Comparison of ENCODE assay signal across 11 cellular contexts in genomic region chr22:42977574-42977973, GRCh38. TPM values are rescaled to one million over a fixed set of nuclear protein-coding genes. Genes with fewer than 3 reads are reported as not detected.
DNase-seq lines count a peak whose midpoint lies in the region; ATAC-seq and TF ChIP-seq lines count a peak whose summit lies in the region.
"Had no signal": no experiment of that assay in that cellular context is flagged by ENCODE, and none has a peak within 500 bp of the region (broad histone marks: within the 10 kb centered on the region; RNA-seq: fewer than 3 reads in every experiment).

No MANE protein-coding gene starts in this region.

- H3K79me2 ChIP-seq in mammary epithelial cell (ENCODE audit: insufficient read depth, low read length) = peaks cover 60% of the 10 kb centered on the region
- peaks cover 71% of the 10 kb centered on the region for H3K79me2 ChIP-seq in osteoblast (ENCODE audit: insufficient read depth, low read length)

- no TSS peak for BruUV-seq in mammary epithelial cell (replicated peaks; lab: Mats Ljungman, UMichigan)

- H3K4me3 ChIP-seq in mammary epithelial cell (replicated peaks in 1 of 3; ENCODE audit: insufficient read depth in 1 of 3, low read depth in 2 of 3, low read length in 3 of 3) (no peak overlapping the region), osteoblast (ENCODE audit: insufficient read depth, low read length) (no peak overlapping the region), HAP-1 (no peak overlapping the region)

- H2AFZ ChIP-seq in mammary epithelial cell (ENCODE audit: low read depth, low read length) (no peak overlapping the region), osteoblast (ENCODE audit: low read length) (no peak overlapping the region)

- H3K27ac ChIP-seq in mammary epithelial cell (ENCODE audit: insufficient read depth, low read depth, low read length) (peak overlapping the region; percentile 60), osteoblast (ENCODE audit: low read depth, low read length) (peak overlapping the region; percentile 83)

- TF ChIP-seq CTCF in mammary epithelial cell (conservative IDR thresholded peaks at IDR 0.05 in 1 of 2, IDR thresholded peaks at IDR 0.05 in 1 of 2; ENCODE audit: extremely low read depth in 1 of 2, insufficient read depth in 1 of 2, low read depth in 1 of 2, low read length in 2 of 2) = no peak
- no peak for TF ChIP-seq CTCF in osteoblast (IDR thresholded peaks at IDR 0.05; ENCODE audit: extremely low read depth, low read depth, low read length)

- H3K9ac ChIP-seq in mammary epithelial cell (ENCODE audit: insufficient read depth, low read length) = no peak overlapping the region

- DNase-seq in GF-D8 (lab: John Stamatoyannopoulos, UW) (peak; percentile 50), NOMO-1 treated with DMSO at 0.1 percent for 48 hours (lab: John Stamatoyannopoulos, UW; ENCODE audit: unreplicated experiment) (peak; percentile 78), mammary epithelial cell (no peak), osteoblast (ENCODE audit: insufficient read length, low spot score, missing footprints) (no peak), HAP-1 (ENCODE audit: low spot score in 2 of 2) (no peak), D341Med (ENCODE audit: low spot score) (no peak), hepatic stellate cell (ENCODE audit: low spot score) (no peak)
- DNase-seq: activated T-cell treated with anti-CD3 and anti-CD28 coated beads, Interleukin-2, amount 50 U/mL, for 1 hour; CD4-positive, alpha-beta memory T cell; NCI-H2081 had no signal

- CTCF ChIA-PET in mammary epithelial cell (lab: Charles Lee; ENCODE audit: low non-redundant PET) = no interaction called here

- WGBS in mammary epithelial cell (ENCODE audit: low coverage, missing lambda C conversion rate) = 90% methylated on average over 6 of the region's 6 CpGs

- no peaks in the 10 kb centered on the region for H4K20me1 ChIP-seq in mammary epithelial cell (ENCODE audit: insufficient read depth, low read length)
- peaks cover 57% of the 10 kb centered on the region for H4K20me1 ChIP-seq in osteoblast (ENCODE audit: insufficient read depth, low read length)

- peak overlapping the region; percentile 13 for H3K4me2 ChIP-seq in mammary epithelial cell (ENCODE audit: insufficient read depth, low read depth, low read length)
- H3K4me2 ChIP-seq in osteoblast (ENCODE audit: insufficient read depth, low read length) = no peak overlapping the region

- H3K9me3 ChIP-seq in mammary epithelial cell (replicated peaks; ENCODE audit: insufficient read depth, low read length) (no peaks in the 10 kb centered on the region), osteoblast (ENCODE audit: low read depth, low read length) (no peaks in the 10 kb centered on the region), HAP-1 (no peaks in the 10 kb centered on the region)

- no peak for ATAC-seq in GM19395 (IDR thresholded peaks at IDR 0.05; ENCODE audit: unreplicated experiment)

- H3K27me3 ChIP-seq in mammary epithelial cell (ENCODE audit: insufficient read depth, low read length) (no peaks in the 10 kb centered on the region), osteoblast (ENCODE audit: insufficient read depth, low read length) (no peaks in the 10 kb centered on the region), HAP-1 (ENCODE audit: low read depth) (no peaks in the 10 kb centered on the region)

- dilution Hi-C loops in mammary epithelial cell (cut with HindIII; ENCODE audit: low sequenced_read_pairs) = no loop called here

- intact Hi-C loops in mammary epithelial cell (cut with micrococcal nuclease) = loop anchor here (5.0 kb wide), 1 partner anchor 130 kb away; no protein-coding TSS in a partner anchor

- in situ Hi-C loops in mammary epithelial cell (cut with MboI; ENCODE audit: low sequenced_read_pairs in 2 of 2) (no loop called here), HAP-1 (cut with MboI; ENCODE audit: low sequenced_read_pairs) (no loop called here)

- H3K36me3 ChIP-seq in mammary epithelial cell (ENCODE audit: insufficient read depth, low read length) (no peaks in the 10 kb centered on the region), osteoblast (ENCODE audit: insufficient read depth, low read length) (no peaks in the 10 kb centered on the region), HAP-1 (replicated peaks) (no peaks in the 10 kb centered on the region)

- peaks cover 33% of the 10 kb centered on the region for H3K4me1 ChIP-seq in mammary epithelial cell (ENCODE audit: insufficient read depth, low read length)
- peaks cover 15% of the 10 kb centered on the region for H3K4me1 ChIP-seq in osteoblast (ENCODE audit: insufficient read depth, low read length)
- H3K4me1 ChIP-seq in HAP-1 = no peaks in the 10 kb centered on the region

RNA-seq across cellular contexts. Expression of gene PACSIN2, which starts 37.4 kb away (rescaled TPM):
- total RNA-seq in mammary epithelial cell = 10 to 100 TPM; 69.8 to 80.0 TPM
- 64.2 TPM for polyA plus RNA-seq in mammary epithelial cell
- 37.8 TPM for polyA minus RNA-seq in mammary epithelial cell
- total RNA-seq in osteoblast = 33.0 and 38.0 TPM in 2 replicates

Comparison
In these comparisons a context has a peak if more than half of its experiments do, and no peak if none do; other contexts are left out.
1. DNase-seq: peak in GF-D8 (single experiment) and NOMO-1 treated with DMSO at 0.1 percent for 48 hours (single experiment); none in mammary epithelial cell (single experiment), osteoblast (single experiment), HAP-1 (0 of 2), D341Med (single experiment) and hepatic stellate cell (single experiment).